In genomic region chr10:97687785-97688781, GRCh38 we compare ENCODE assay signal across 2 cellular contexts.
TF ChIP-seq lines count a peak whose summit lies in the region.

No MANE protein-coding gene starts in this region.

TF ChIP-seq in K562, 482 proteins besides CTCF, POLR2A, EP300 and RAD21 (continues in another document):
- no peak for TF ChIP-seq ILK (tag; IDR thresholded peaks at IDR 0.05; ENCODE audit: borderline replicate concordance, low read depth)
- TF ChIP-seq, protein P1, sequence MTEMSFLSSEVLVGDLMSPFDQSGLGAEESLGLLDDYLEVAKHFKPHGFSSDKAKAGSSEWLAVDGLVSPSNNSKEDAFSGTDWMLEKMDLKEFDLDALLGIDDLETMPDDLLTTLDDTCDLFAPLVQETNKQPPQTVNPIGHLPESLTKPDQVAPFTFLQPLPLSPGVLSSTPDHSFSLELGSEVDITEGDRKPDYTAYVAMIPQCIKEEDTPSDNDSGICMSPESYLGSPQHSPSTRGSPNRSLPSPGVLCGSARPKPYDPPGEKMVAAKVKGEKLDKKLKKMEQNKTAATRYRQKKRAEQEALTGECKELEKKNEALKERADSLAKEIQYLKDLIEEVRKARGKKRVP (CRISPR knock-in tag; IDR thresholded peaks at IDR 0.05): no peak
- TF ChIP-seq NFRKB (IDR thresholded peaks at IDR 0.05; ENCODE audit: low read depth): no peak; the same call in 1 of the 2 replicates
- TF ChIP-seq ZNF717 (CRISPR knock-in tag; IDR thresholded peaks at IDR 0.05): no peak
- no peak for TF ChIP-seq DDX20 (tag; IDR thresholded peaks at IDR 0.05; ENCODE audit: low read depth)
- no peak for TF ChIP-seq RBM14 (IDR thresholded peaks at IDR 0.05; ENCODE audit: borderline replicate concordance, insufficient read depth, low read depth, low read length)
- TF ChIP-seq CBX5 (IDR thresholded peaks at IDR 0.05; ENCODE audit: borderline replicate concordance, low read depth): no peak
- TF ChIP-seq HNRNPUL1 (IDR thresholded peaks at IDR 0.05; ENCODE audit: low read length): no peak
- no peak for TF ChIP-seq U2AF2 (optimal IDR thresholded peaks at IDR 0.05; ENCODE audit: low read depth, low read length)
- TF ChIP-seq ZNF239 (CRISPR knock-in tag; IDR thresholded peaks at IDR 0.05): no peak
- TF ChIP-seq ARID1B (IDR thresholded peaks at IDR 0.05): no peak
- TF ChIP-seq XRCC4 (IDR thresholded peaks at IDR 0.05; ENCODE audit: extremely low read depth, insufficient read depth, insufficient read length): no peak
- TF ChIP-seq, protein P2, sequence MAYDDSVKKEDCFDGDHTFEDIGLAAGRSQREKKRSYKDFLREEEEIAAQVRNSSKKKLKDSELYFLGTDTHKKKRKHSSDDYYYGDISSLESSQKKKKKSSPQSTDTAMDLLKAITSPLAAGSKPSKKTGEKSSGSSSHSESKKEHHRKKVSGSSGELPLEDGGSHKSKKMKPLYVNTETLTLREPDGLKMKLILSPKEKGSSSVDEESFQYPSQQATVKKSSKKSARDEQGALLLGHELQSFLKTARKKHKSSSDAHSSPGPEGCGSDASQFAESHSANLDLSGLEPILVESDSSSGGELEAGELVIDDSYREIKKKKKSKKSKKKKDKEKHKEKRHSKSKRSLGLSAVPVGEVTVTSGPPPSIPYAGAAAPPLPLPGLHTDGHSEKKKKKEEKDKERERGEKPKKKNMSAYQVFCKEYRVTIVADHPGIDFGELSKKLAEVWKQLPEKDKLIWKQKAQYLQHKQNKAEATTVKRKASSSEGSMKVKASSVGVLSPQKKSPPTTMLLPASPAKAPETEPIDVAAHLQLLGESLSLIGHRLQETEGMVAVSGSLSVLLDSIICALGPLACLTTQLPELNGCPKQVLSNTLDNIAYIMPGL (CRISPR knock-in tag; IDR thresholded peaks at IDR 0.05): no peak
- TF ChIP-seq ATF3 (IDR thresholded peaks at IDR 0.05): peak; percentile 87
- no peak for TF ChIP-seq ATF3 (CRISPR knock-in tag; conservative IDR thresholded peaks at IDR 0.05)
- 0 out of 2 replicates have a peak, but pooled peaks have one; percentile 22 for TF ChIP-seq CEBPG (CRISPR knock-in tag; IDR thresholded peaks at IDR 0.05)
- peak in 1 of 2 experiments; percentile 71; a peak in 2 of 4 replicates for TF ChIP-seq CEBPG (tag; conservative IDR thresholded peaks at IDR 0.05 in 1 of 2, IDR thresholded peaks at IDR 0.05 in 1 of 2)
- 0 out of 2 replicates have a peak, but pooled peaks have one; percentile 50 for TF ChIP-seq PTTG1 (tag; IDR thresholded peaks at IDR 0.05; ENCODE audit: low read depth)
- TF ChIP-seq RBM34 (IDR thresholded peaks at IDR 0.05; ENCODE audit: borderline replicate concordance, insufficient read depth, low read length): no peak
- TF ChIP-seq, protein P3, sequence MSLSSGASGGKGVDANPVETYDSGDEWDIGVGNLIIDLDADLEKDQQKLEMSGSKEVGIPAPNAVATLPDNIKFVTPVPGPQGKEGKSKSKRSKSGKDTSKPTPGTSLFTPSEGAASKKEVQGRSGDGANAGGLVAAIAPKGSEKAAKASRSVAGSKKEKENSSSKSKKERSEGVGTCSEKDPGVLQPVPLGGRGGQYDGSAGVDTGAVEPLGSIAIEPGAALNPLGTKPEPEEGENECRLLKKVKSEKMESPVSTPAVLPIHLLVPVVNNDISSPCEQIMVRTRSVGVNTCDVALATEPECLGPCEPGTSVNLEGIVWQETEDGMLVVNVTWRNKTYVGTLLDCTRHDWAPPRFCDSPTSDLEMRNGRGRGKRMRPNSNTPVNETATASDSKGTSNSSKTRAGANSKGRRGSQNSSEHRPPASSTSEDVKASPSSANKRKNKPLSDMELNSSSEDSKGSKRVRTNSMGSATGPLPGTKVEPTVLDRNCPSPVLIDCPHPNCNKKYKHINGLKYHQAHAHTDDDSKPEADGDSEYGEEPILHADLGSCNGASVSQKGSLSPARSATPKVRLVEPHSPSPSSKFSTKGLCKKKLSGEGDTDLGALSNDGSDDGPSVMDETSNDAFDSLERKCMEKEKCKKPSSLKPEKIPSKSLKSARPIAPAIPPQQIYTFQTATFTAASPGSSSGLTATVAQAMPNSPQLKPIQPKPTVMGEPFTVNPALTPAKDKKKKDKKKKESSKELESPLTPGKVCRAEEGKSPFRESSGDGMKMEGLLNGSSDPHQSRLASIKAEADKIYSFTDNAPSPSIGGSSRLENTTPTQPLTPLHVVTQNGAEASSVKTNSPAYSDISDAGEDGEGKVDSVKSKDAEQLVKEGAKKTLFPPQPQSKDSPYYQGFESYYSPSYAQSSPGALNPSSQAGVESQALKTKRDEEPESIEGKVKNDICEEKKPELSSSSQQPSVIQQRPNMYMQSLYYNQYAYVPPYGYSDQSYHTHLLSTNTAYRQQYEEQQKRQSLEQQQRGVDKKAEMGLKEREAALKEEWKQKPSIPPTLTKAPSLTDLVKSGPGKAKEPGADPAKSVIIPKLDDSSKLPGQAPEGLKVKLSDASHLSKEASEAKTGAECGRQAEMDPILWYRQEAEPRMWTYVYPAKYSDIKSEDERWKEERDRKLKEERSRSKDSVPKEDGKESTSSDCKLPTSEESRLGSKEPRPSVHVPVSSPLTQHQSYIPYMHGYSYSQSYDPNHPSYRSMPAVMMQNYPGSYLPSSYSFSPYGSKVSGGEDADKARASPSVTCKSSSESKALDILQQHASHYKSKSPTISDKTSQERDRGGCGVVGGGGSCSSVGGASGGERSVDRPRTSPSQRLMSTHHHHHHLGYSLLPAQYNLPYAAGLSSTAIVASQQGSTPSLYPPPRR (CRISPR knock-in tag; IDR thresholded peaks at IDR 0.05; ENCODE audit: borderline replicate concordance): no peak
- no peak for TF ChIP-seq ETV6 (IDR thresholded peaks at IDR 0.05; ENCODE audit: borderline replicate concordance in 1 of 2, low read depth in 2 of 2, low read length in 1 of 2)
- no peak for TF ChIP-seq ETV6 (CRISPR knock-in tag; IDR thresholded peaks at IDR 0.05; ENCODE audit: borderline replicate concordance)

TF ChIP-seq in neural cell, 6 proteins besides CTCF, POLR2A, EP300 and RAD21:
- no peak for TF ChIP-seq MXI1 (conservative IDR thresholded peaks at IDR 0.05; ENCODE audit: poor library complexity, severe bottlenecking)
- TF ChIP-seq TAF1 (IDR thresholded peaks at IDR 0.05; ENCODE audit: low read depth): no peak
- TF ChIP-seq REST (IDR thresholded peaks at IDR 0.05; ENCODE audit: borderline replicate concordance): no peak
- no peak for TF ChIP-seq SMC3 (conservative IDR thresholded peaks at IDR 0.05; ENCODE audit: poor library complexity)
- no peak for TF ChIP-seq EZH2 (IDR thresholded peaks at IDR 0.05; ENCODE audit: borderline replicate concordance, insufficient read depth, low read length, poor library complexity, severe bottlenecking)
- no peak for TF ChIP-seq POLR2AphosphoS5 (IDR thresholded peaks at IDR 0.05)
